9 cellular contexts compared by ENCODE assay signal in the genomic region with DNA sequence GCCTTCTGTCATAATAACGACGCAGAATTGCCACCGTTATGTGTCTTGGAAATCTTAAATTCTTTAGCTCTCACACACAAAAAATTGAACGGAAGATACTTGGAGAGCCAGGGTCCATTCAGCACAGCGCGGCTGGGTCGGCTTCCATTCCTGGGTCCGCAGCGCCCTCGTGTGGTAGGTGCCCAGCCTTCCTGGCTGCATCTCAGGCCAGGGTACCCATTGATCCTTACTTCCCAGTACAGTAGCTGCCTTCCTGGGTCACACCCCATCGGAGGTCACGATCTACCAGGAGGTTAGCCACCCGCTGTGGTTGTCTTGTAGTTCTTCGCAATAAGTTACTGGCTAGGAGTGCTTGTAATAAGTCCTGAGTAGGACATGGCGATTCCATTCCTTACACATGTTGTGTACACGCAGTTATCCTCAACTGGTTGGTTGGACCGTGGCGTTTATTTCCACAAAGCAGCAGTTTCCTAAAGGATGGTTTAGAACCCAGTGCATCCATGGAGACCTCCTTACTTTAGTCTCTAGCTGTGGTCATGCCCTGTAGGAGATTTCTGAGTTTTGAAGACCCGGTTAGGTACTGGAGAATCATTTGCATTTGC. TPM values are rescaled to one million over a fixed set of nuclear protein-coding genes. Genes with fewer than 3 reads are reported as not detected.
A peak's percentile ranks its signal among the peaks of the same experiment; 100 is the strongest.
DNase-seq lines count a peak whose midpoint lies in the region; ATAC-seq and TF ChIP-seq lines count a peak whose summit lies in the region.
"Had no signal": no experiment of that assay in that cellular context is flagged by ENCODE, and none has a peak within 500 bp of the region (broad histone marks: within the 10 kb centered on the region; RNA-seq: fewer than 3 reads in every experiment).

No MANE protein-coding gene starts in this region.

- H3K36me3 Mint-ChIP-seq in naive B cell = no peaks in the 10 kb centered on the region
- no peaks in the 10 kb centered on the region for H3K36me3 Mint-ChIP-seq in stimulated activated naive B cell treated with anti-CD40 and anti-IgM and Interleukin-4, amounts not matched to agents 10 μg/mL and 1 μg/mL and 100 μg/mL, for 72 hours
- H3K36me3 Mint-ChIP-seq: activated naive CD8-positive, alpha-beta T cell had no signal

- in situ Hi-C loops in Caki2 (cut with HindIII; ENCODE audit: low pct_unique_long_range_greater_than_20kb, low sequenced_read_pairs) = no loop called here

- H3K4me3 Mint-ChIP-seq in naive B cell = peak overlapping the region in 1 of 8 donors; percentile 6
- H3K4me3 Mint-ChIP-seq in stimulated activated naive B cell treated with anti-CD40 and anti-IgM and Interleukin-4, amounts not matched to agents 10 μg/mL and 1 μg/mL and 100 μg/mL, for 72 hours = no peak overlapping the region
- H3K4me3 Mint-ChIP-seq: activated naive CD8-positive, alpha-beta T cell had no signal

- peaks cover 9 to 30% (median 16%) of the 10 kb centered on the region in 3 donors for H3K4me1 Mint-ChIP-seq in naive B cell
- peaks cover 8 to 24% of the 10 kb centered on the region in 2 donors for H3K4me1 Mint-ChIP-seq in stimulated activated naive B cell treated with anti-CD40 and anti-IgM and Interleukin-4, amounts not matched to agents 10 μg/mL and 1 μg/mL and 100 μg/mL, for 72 hours

- no peak overlapping the region for H3K27ac Mint-ChIP-seq in naive B cell
- H3K27ac Mint-ChIP-seq in stimulated activated naive B cell treated with anti-CD40 and anti-IgM and Interleukin-4, amounts not matched to agents 10 μg/mL and 1 μg/mL and 100 μg/mL, for 72 hours = no peak overlapping the region
- H3K27ac Mint-ChIP-seq: activated naive CD8-positive, alpha-beta T cell had no signal

- H3K9me3 Mint-ChIP-seq in naive B cell = no peaks in the 10 kb centered on the region
- no peaks in the 10 kb centered on the region for H3K9me3 Mint-ChIP-seq in stimulated activated naive B cell treated with anti-CD40 and anti-IgM and Interleukin-4, amounts not matched to agents 10 μg/mL and 1 μg/mL and 100 μg/mL, for 72 hours

- no peak overlapping the region for H3K4me3 ChIP-seq in epithelial cell of esophagus (ENCODE audit: low read length)

- peak; percentile 83 for ATAC-seq in GM19397 (IDR thresholded peaks at IDR 0.05; ENCODE audit: unreplicated experiment)
- peak; percentile 79 for ATAC-seq in HG03460 (IDR thresholded peaks at IDR 0.05; ENCODE audit: unreplicated experiment)
- peak; percentile 91 to 92 for ATAC-seq in naive B cell (ENCODE audit: low read depth in 2 of 2)
- ATAC-seq in stimulated activated naive B cell treated with anti-CD40 and anti-IgM and Interleukin-4, amounts not matched to agents 10 μg/mL and 1 μg/mL and 100 μg/mL, for 72 hours (replicated peaks) = peak; percentile 92 to 96

- DNase-seq in Caki2 (ENCODE audit: low read depth) (peak; percentile 49), NCI-H82 (lab: John Stamatoyannopoulos, UW) (peak; percentile 90), epithelial cell of esophagus (ENCODE audit: low read depth) (peak; percentile 77), naive B cell (peak; percentile 55)
- peak; percentile 22 to 67 (median 33) for DNase-seq in activated CD8-positive, alpha-beta memory T cell treated with anti-CD3 and anti-CD28 coated beads for 48 hours (ENCODE audit: low read depth in 2 of 3, low spot score in 2 of 3)
- peak; percentile 58 for DNase-seq in stimulated activated naive B cell treated with anti-CD40 and anti-IgM and Interleukin-4, amounts not matched to agents 10 μg/mL and 1 μg/mL and 100 μg/mL, for 72 hours

- H3K27me3 Mint-ChIP-seq in naive B cell = no peaks in the 10 kb centered on the region
- peaks cover 3 to 10% of the 10 kb centered on the region in 2 donors for H3K27me3 Mint-ChIP-seq in stimulated activated naive B cell treated with anti-CD40 and anti-IgM and Interleukin-4, amounts not matched to agents 10 μg/mL and 1 μg/mL and 100 μg/mL, for 72 hours

- peak; percentile 91 for TF ChIP-seq CTCF in epithelial cell of esophagus (IDR thresholded peaks at IDR 0.05; ENCODE audit: insufficient read depth, low read depth, low read length, missing control alignments)

RNA-seq across cellular contexts. Expression of a gene that starts 9.9 kb away (rescaled TPM):
- 5.2 TPM in 2 replicates for total RNA-seq in Caki2 (2014; rRNA removed; shearing (Covaris generic); ENCODE audit: low replicate concordance)
- under 1 TPM in 4 of 6 donors, not detected in 2; 0.19 to 0.91 (median 0.32) TPM for polyA plus RNA-seq in naive B cell (ENCODE audit: low read depth in 6 of 6)

RNA-seq across cellular contexts. Expression of a gene that starts 28.7 kb away (rescaled TPM):
- 8.7 and 24.4 TPM in 2 replicates for total RNA-seq in Caki2 (2014; rRNA removed; shearing (Covaris generic); ENCODE audit: low replicate concordance)
- polyA plus RNA-seq in naive B cell (ENCODE audit: low read depth in 6 of 6) = 10 to 100 TPM in 2 of 6 donors, 1 to 10 TPM in 4; 2.4 to 23.7 (median 4.0) TPM

Comparison
In these comparisons a context has a peak if more than half of its experiments do, and no peak if none do; other contexts are left out.
1. DNase-seq: peak in every context shown above with its lines; median percentile 90 in NCI-H82; 77 in epithelial cell of esophagus; 58 in stimulated activated naive B cell treated with anti-CD40 and anti-IgM and Interleukin-4, amounts not matched to agents 10 μg/mL and 1 μg/mL and 100 μg/mL, for 72 hours; 55 in naive B cell; 49 in Caki2; 33 in activated CD8-positive, alpha-beta memory T cell treated with anti-CD3 and anti-CD28 coated beads for 48 hours.